ENCODE assay signal across 11 cellular contexts in genomic region chr14:102737402-102738372, GRCh38.
"Had no signal": no experiment of that assay in that cellular context is flagged by ENCODE, and none has a peak within 500 bp of the region (broad histone marks: within the 10 kb centered on the region; RNA-seq: fewer than 3 reads in every experiment).

No MANE protein-coding gene starts in this region.

- H3K27ac Mint-ChIP-seq: stimulated activated naive CD8-positive, alpha-beta T cell treated with anti-CD3 and anti-CD28 coated beads, Interleukin-15, amount 100 ng/mL, for 72 hours had no signal

- H3K9me3 ChIP-seq: testis had no signal

- H3K36me3 Mint-ChIP-seq: naive B cell had no signal

- H3K4me3 Mint-ChIP-seq: stimulated activated naive CD8-positive, alpha-beta T cell treated with anti-CD3 and anti-CD28 coated beads, Interleukin-15, amount 100 ng/mL, for 72 hours had no signal

- H3K27me3 ChIP-seq: testis had no signal

- H3K27ac ChIP-seq: lower lobe of right lung, testis had no signal

- H3K27me3 Mint-ChIP-seq: naive B cell; stimulated activated naive CD8-positive, alpha-beta T cell treated with anti-CD3 and anti-CD28 coated beads, Interleukin-15, amount 100 ng/mL, for 72 hours had no signal

- H3K4me1 Mint-ChIP-seq: stimulated activated naive CD8-positive, alpha-beta T cell treated with anti-CD3 and anti-CD28 coated beads, Interleukin-15, amount 100 ng/mL, for 72 hours had no signal

- DNase-seq: activated T-cell treated with anti-CD3 and anti-CD28 coated beads, Interleukin-2, amount 50 U/mL, for 48 hours; central memory CD4-positive, alpha-beta T cell; glutamatergic neuron; lower lobe of right lung; midbrain; naive B cell; stimulated activated CD4-positive, alpha-beta T cell treated with anti-CD3 and anti-CD28 coated beads, Interleukin-2, amount 100 ng/mL, for 48 hours; stimulated activated naive CD8-positive, alpha-beta T cell treated with anti-CD3 and anti-CD28 coated beads, Interleukin-15, amount 100 ng/mL, for 72 hours; testis had no signal

- H3K4me3 ChIP-seq: lower lobe of right lung, testis had no signal

- H3K4me1 ChIP-seq: lower lobe of right lung, testis had no signal

- ATAC-seq: activated CD4-positive, CD25-positive, alpha-beta regulatory T cell treated with anti-CD3 and anti-CD28 coated beads, Interleukin-2, amount 50 U/mL, for 24 hours; sciatic nerve; stimulated activated naive CD8-positive, alpha-beta T cell treated with anti-CD3 and anti-CD28 coated beads, Interleukin-15, amount 100 ng/mL, for 72 hours had no signal
